Comparison of ENCODE assay signal across 13 cellular contexts in genomic region chrX:105837227-105837626, GRCh38. TPM values are rescaled to one million over a fixed set of nuclear protein-coding genes. Genes with fewer than 3 reads are reported as not detected.
DNase-seq lines count a peak whose midpoint lies in the region; ATAC-seq and TF ChIP-seq lines count a peak whose summit lies in the region.
"Had no signal": no experiment of that assay in that cellular context is flagged by ENCODE, and none has a peak within 500 bp of the region (broad histone marks: within the 10 kb centered on the region; RNA-seq: fewer than 3 reads in every experiment).

No MANE protein-coding gene starts in this region.

- H3K4me3 ChIP-seq in tibial nerve = no peak overlapping the region
- H3K4me3 ChIP-seq: A549 had no signal

- no peaks in the 10 kb centered on the region for H3K36me3 ChIP-seq in tibial nerve

- no peak for TF ChIP-seq CTCF in tibial nerve (IDR thresholded peaks at IDR 0.05)

- no peak for TF ChIP-seq EP300 in tibial nerve (IDR thresholded peaks at IDR 0.05)

- DNase-seq in NCI-H1105 treated with DMSO at 0.1 percent for 48 hours (lab: John Stamatoyannopoulos, UW) = peak; percentile 25
- DNase-seq in NCI-H1105 (lab: John Stamatoyannopoulos, UW) = no peak
- peak; percentile 0 for DNase-seq in dermis blood vessel endothelial cell
- DNase-seq in kidney tubule cell (ENCODE audit: low spot score) = peak; percentile 92
- DNase-seq in tibial nerve (ENCODE audit: low spot score in 2 of 2) = peak; percentile 30 to 68
- no peak for DNase-seq in erythroblast (lab: John Stamatoyannopoulos, UW)
- DNase-seq in activated CD4-positive, alpha-beta T cell treated with anti-CD3 and anti-CD28 coated beads, Interleukin-2, amount 50 U/mL, for 1 hour = no peak
- DNase-seq: activated T-cell treated with anti-CD3 and anti-CD28 coated beads, Interleukin-2, amount 50 U/mL, for 48 hours; NCI-H1092 treated with DMSO at 0.1 percent for 48 hours; T-cell had no signal

- no peaks in the 10 kb centered on the region for H3K9me3 ChIP-seq in tibial nerve
- H3K9me3 ChIP-seq: A549 had no signal

- H3K27ac ChIP-seq in tibial nerve = no peak overlapping the region
- H3K27ac ChIP-seq: A549 had no signal

- WGBS in tibial nerve, 2 donors = 30 to 31% methylated on average over 2 of the region's 2 CpGs

- H3K27me3 ChIP-seq in tibial nerve = peaks cover 0 to 16% of the 10 kb centered on the region in 2 donors

- TF ChIP-seq POLR2A in tibial nerve (IDR thresholded peaks at IDR 0.05) (no peak), erythroblast (IDR thresholded peaks at IDR 0.05; ENCODE audit: low read length) (no peak)

- no peak for ATAC-seq in GM19035 (IDR thresholded peaks at IDR 0.05; ENCODE audit: unreplicated experiment)
- ATAC-seq: A549; natural killer cell treated with Interleukin-12 subunit alpha and Interleukin-12 subunit beta and Interleukin-15 and Interleukin-18, amount 100 ng/mL, for 72 hours; T-cell had no signal

- H3K4me1 ChIP-seq in tibial nerve = no peaks in the 10 kb centered on the region
- H3K4me1 ChIP-seq: A549 had no signal

RNA-seq across cellular contexts. Expression of gene NRK, which starts 14.9 kb away (rescaled TPM):
- total RNA-seq in dermis blood vessel endothelial cell (0.34 and 0.42 TPM in 2 replicates), tibial nerve (under 1 TPM; under 0.01 to 0.63 (median 0.30) TPM)
- total RNA-seq: natural killer cell treated with Interleukin-12 subunit alpha and Interleukin-12 subunit beta and Interleukin-15 and Interleukin-18, amount 100 ng/mL, for 72 hours had no signal

Comparison
In these comparisons a context has a peak if more than half of its experiments do, and no peak if none do; other contexts are left out.
1. DNase-seq: peak in NCI-H1105 treated with DMSO at 0.1 percent for 48 hours (single experiment), dermis blood vessel endothelial cell (single experiment), kidney tubule cell (single experiment) and tibial nerve (2 of 2); none in NCI-H1105 (single experiment), erythroblast (0 of 2) and activated CD4-positive, alpha-beta T cell treated with anti-CD3 and anti-CD28 coated beads, Interleukin-2, amount 50 U/mL, for 1 hour (single experiment).